In genomic region chr2:216633616-216634316, GRCh38 we compare ENCODE assay signal across 8 cellular contexts. TPM values are rescaled to one million over a fixed set of nuclear protein-coding genes. Genes with fewer than 3 reads are reported as not detected.
DNase-seq lines count a peak whose midpoint lies in the region; ATAC-seq, FAIRE-seq and TF ChIP-seq lines count a peak whose summit lies in the region.

No MANE protein-coding gene starts in this region.

- H3K4me1 ChIP-seq in mesenchymal stem cell (ENCODE audit: control insufficient read depth, insufficient read depth, low read depth, low read length) (peaks cover 26% of the 10 kb centered on the region), uterus (no peaks in the 10 kb centered on the region)

- H3K27ac ChIP-seq in mesenchymal stem cell (ENCODE audit: low read length, poor library complexity, severe bottlenecking), result peak overlapping the region; percentile 6
- H3K27ac ChIP-seq in uterus, result peak overlapping the region in 1 of 2 donors; percentile 42

- TF ChIP-seq CTCF in bronchial epithelial cell (IDR thresholded peaks at IDR 0.05; ENCODE audit: insufficient read depth, low read length, severe bottlenecking) (no peak), uterus (IDR thresholded peaks at IDR 0.05) (no peak)

- ATAC-seq in GM19455 (IDR thresholded peaks at IDR 0.05; ENCODE audit: unreplicated experiment) (no peak), HG02571 (IDR thresholded peaks at IDR 0.05; ENCODE audit: unreplicated experiment) (no peak)

- peak overlapping the region in 1 of 2 experiments; percentile 63 for H3K18ac ChIP-seq in mesenchymal stem cell (ENCODE audit: low read depth in 1 of 2, low read length in 2 of 2)

- H3K4me3 ChIP-seq in bronchial epithelial cell (ENCODE audit: low read depth, low read length) (peak overlapping the region; percentile 65), mesenchymal stem cell (ENCODE audit: insufficient read depth in 1 of 2, low read depth in 1 of 2, low read length in 2 of 2) (peak overlapping the region; percentile 53 to 83), uterus (peak overlapping the region; percentile 42 to 55)

- H3K14ac ChIP-seq in mesenchymal stem cell (ENCODE audit: low read length in 2 of 2), result peak overlapping the region in 1 of 2 experiments; percentile 75

- WGBS in mesenchymal stem cell, result under 1% methylated on average over 42 of the region's 70 CpGs

- H4K91ac ChIP-seq in mesenchymal stem cell (ENCODE audit: low read length), result peak overlapping the region; percentile 55

- H2BK5ac ChIP-seq in mesenchymal stem cell (ENCODE audit: low read depth, low read length, poor library complexity, severe bottlenecking), result no peak overlapping the region

- H2BK120ac ChIP-seq in mesenchymal stem cell (ENCODE audit: low read depth, low read length), result no peak overlapping the region

- H3K9me3 ChIP-seq in mesenchymal stem cell (ENCODE audit: control insufficient read depth, low read length) (no peaks in the 10 kb centered on the region), uterus (no peaks in the 10 kb centered on the region)

- peaks cover 1% of the 10 kb centered on the region for H3K27me3 ChIP-seq in bronchial epithelial cell (ENCODE audit: control insufficient read depth, insufficient read depth, low read length)
- peaks cover 0 to 79% of the 10 kb centered on the region in 2 experiments for H3K27me3 ChIP-seq in mesenchymal stem cell (ENCODE audit: control insufficient read depth in 1 of 2, insufficient read depth in 1 of 2, low read length in 2 of 2)
- no peaks in the 10 kb centered on the region for H3K27me3 ChIP-seq in uterus

- no peak overlapping the region for H3K9ac ChIP-seq in mesenchymal stem cell (ENCODE audit: low read length)

- H3K4me2 ChIP-seq in mesenchymal stem cell (ENCODE audit: low read length, poor library complexity, severe bottlenecking), result peak overlapping the region; percentile 93

- TF ChIP-seq POLR2A in uterus (IDR thresholded peaks at IDR 0.05), result no peak

- H2AK5ac ChIP-seq in mesenchymal stem cell (ENCODE audit: low read length, severe bottlenecking), result no peak overlapping the region

- peak overlapping the region; percentile 54 for H2BK15ac ChIP-seq in mesenchymal stem cell (ENCODE audit: low read depth, poor library complexity, severe bottlenecking)

- intact Hi-C loops in uterus (cut with DNase I; ENCODE audit: low total_unique reads), result no loop called here

- FAIRE-seq in bronchial epithelial cell (lab: Jason Lieb, UNC), result no peak

- peaks cover 2% of the 10 kb centered on the region for H3K79me1 ChIP-seq in mesenchymal stem cell (replicated peaks; ENCODE audit: low read length, poor library complexity, severe bottlenecking)

- H2AFZ ChIP-seq in mesenchymal stem cell (ENCODE audit: low read depth, low read length), result peak overlapping the region; percentile 55

- DNase-seq in Daoy (ENCODE audit: low read depth) (peak; percentile 30), NCI-H1105 treated with DMSO at 0.1 percent for 48 hours (lab: John Stamatoyannopoulos, UW) (peak; percentile 26), bronchial epithelial cell (ENCODE audit: low read depth) (no peak), mesenchymal stem cell (peak; percentile 36), uterus (no peak)
- DNase-seq in stimulated activated naive CD4-positive, alpha-beta T cell treated with Interleukin-2 at 50 U/mL for 16 hours (lab: John Stamatoyannopoulos, UW), result no peak

- peak overlapping the region; percentile 20 to 65 for H3K4ac ChIP-seq in mesenchymal stem cell (ENCODE audit: low read depth in 1 of 2, low read length in 2 of 2)

- no peaks in the 10 kb centered on the region for H3K36me3 ChIP-seq in bronchial epithelial cell (ENCODE audit: control insufficient read depth, insufficient read depth, low read length)
- no peaks in the 10 kb centered on the region for H3K36me3 ChIP-seq in mesenchymal stem cell (ENCODE audit: control insufficient read depth in 1 of 2, insufficient read depth in 2 of 2, low read depth in 1 of 2, low read length in 2 of 2)
- no peaks in the 10 kb centered on the region for H3K36me3 ChIP-seq in uterus

- peak overlapping the region in 1 of 2 experiments; percentile 81 for H2BK12ac ChIP-seq in mesenchymal stem cell (ENCODE audit: low read length in 2 of 2)

- peak overlapping the region in 1 of 2 experiments; percentile 54 for H3K23ac ChIP-seq in mesenchymal stem cell (ENCODE audit: low read length in 2 of 2)

- H4K8ac ChIP-seq in mesenchymal stem cell (ENCODE audit: low read length), result peak overlapping the region; percentile 61

RNA-seq across cellular contexts. Expression of gene IGFBP2, which starts 0.5 kb away (rescaled TPM):
- total RNA-seq in Daoy (2014; rRNA removed; shearing (Covaris generic)), result 14.9 and 17.2 TPM in 2 replicates
- total RNA-seq in bronchial epithelial cell, result 41.1 and 329 TPM in 2 replicates
- polyA plus RNA-seq in mesenchymal stem cell (2013, experiment 1 of 2), result 285 TPM
- 282 TPM for polyA plus RNA-seq in mesenchymal stem cell (2013, experiment 2 of 2)
- 100 to 1,000 TPM in 2 of 4 donors, 10 to 100 TPM in 2; 59.5 to 398 (median 102) TPM for total RNA-seq in uterus

Comparison
In these comparisons a context has a peak if more than half of its experiments do, and no peak if none do; other contexts are left out.
1. DNase-seq: peak in Daoy (single experiment), NCI-H1105 treated with DMSO at 0.1 percent for 48 hours (single experiment) and mesenchymal stem cell (single experiment); none in bronchial epithelial cell (single experiment), uterus (0 of 2) and stimulated activated naive CD4-positive, alpha-beta T cell treated with Interleukin-2 at 50 U/mL for 16 hours (single experiment).
2. Peak in every context shown above with its lines, with median percentiles within 50 percentile points of each other: H3K4me3 ChIP-seq.